ENCODE assay signal across 8 cellular contexts in genomic region chr17:2393184-2393953, GRCh38. TPM values are rescaled to one million over a fixed set of nuclear protein-coding genes. Genes with fewer than 3 reads are reported as not detected.
DNase-seq lines count a peak whose midpoint lies in the region; ATAC-seq and TF ChIP-seq lines count a peak whose summit lies in the region.

No MANE protein-coding gene starts in this region.

- H3K4me1 Mint-ChIP-seq in chondrocyte (ENCODE audit: low read depth): peaks cover 49% of the 10 kb centered on the region

- H3K4me3 Mint-ChIP-seq in chondrocyte (ENCODE audit: unreplicated experiment): peak overlapping the region; percentile 77

- in situ Hi-C loops in ACHN (cut with HindIII; ENCODE audit: low pct_ligation_motif_present, low pct_unique_long_range_greater_than_20kb, low sequenced_read_pairs): no loop called here

- H3K27ac Mint-ChIP-seq in chondrocyte (ENCODE audit: unreplicated experiment): peak overlapping the region; percentile 94

- DNase-seq in ACHN (peak; percentile 92), NCI-H2227 treated with DMSO at 0.1 percent for 48 hours (lab: John Stamatoyannopoulos, UW) (peak; percentile 60), chondrocyte (ENCODE audit: low spot score) (peak; percentile 89), kidney tubule cell (ENCODE audit: low spot score) (peak; percentile 91)
- DNase-seq in activated CD4-positive, alpha-beta T cell treated with anti-CD3 and anti-CD28 coated beads for 24 hours (ENCODE audit: low read depth in 2 of 2): peak; percentile 79 to 86
- peak; percentile 86 to 89 for DNase-seq in stimulated activated CD4-positive, alpha-beta T cell treated with anti-CD3 and anti-CD28 coated beads, Interleukin-15, amount 100 ng/mL, for 48 hours (ENCODE audit: low read depth in 2 of 2)

- H3K36me3 Mint-ChIP-seq in chondrocyte (ENCODE audit: low read depth): peaks cover 3% of the 10 kb centered on the region

- ATAC-seq in GM18861 (IDR thresholded peaks at IDR 0.05; ENCODE audit: unreplicated experiment) (peak; percentile 29), HG03066 (IDR thresholded peaks at IDR 0.05; ENCODE audit: low read depth, unreplicated experiment) (peak; percentile 28)

- H3K27me3 Mint-ChIP-seq in chondrocyte (ENCODE audit: low read depth): no peaks in the 10 kb centered on the region

- H3K9me3 Mint-ChIP-seq in chondrocyte (ENCODE audit: low read depth): no peaks in the 10 kb centered on the region

- TF ChIP-seq CTCF in chondrocyte (IDR thresholded peaks at IDR 0.05): no peak

RNA-seq across cellular contexts. Expression of gene MNT, which starts 7.5 kb away (rescaled TPM):
- total RNA-seq in chondrocyte: 22.7 to 29.8 TPM (median 29.4 TPM) in 3 replicates

RNA-seq across cellular contexts. Expression of gene SGSM2, which starts 56.1 kb away (rescaled TPM):
- total RNA-seq in chondrocyte: 43.2 to 52.6 TPM (median 43.2 TPM) in 3 replicates

RNA-seq across cellular contexts. Expression of gene TSR1, which starts 57.1 kb away (rescaled TPM):
- total RNA-seq in chondrocyte: 21.1 to 24.5 TPM (median 21.6 TPM) in 3 replicates

Comparison
In these comparisons a context has a peak if more than half of its experiments do, and no peak if none do; other contexts are left out.
1. Peak in every context shown above with its lines: DNase-seq and ATAC-seq.